In genomic region chr20:1813101-1813529, GRCh38 we compare ENCODE assay signal across 9 cellular contexts.
DNase-seq lines count a peak whose midpoint lies in the region; ATAC-seq and TF ChIP-seq lines count a peak whose summit lies in the region.
"Had no signal": no experiment of that assay in that cellular context is flagged by ENCODE, and none has a peak within 500 bp of the region (broad histone marks: within the 10 kb centered on the region; RNA-seq: fewer than 3 reads in every experiment).

No MANE protein-coding gene starts in this region.

- H3K4me2 ChIP-seq in IMR-90 (ENCODE audit: low read depth, low read length) = no peak overlapping the region

- H3K27me3 ChIP-seq in IMR-90 (ENCODE audit: control insufficient read depth, insufficient read depth, low read length) = no peaks in the 10 kb centered on the region
- peaks cover 0 to 5% of the 10 kb centered on the region in 2 donors for H3K27me3 ChIP-seq in left lung

- H4K91ac ChIP-seq in IMR-90 (ENCODE audit: insufficient read depth, low read depth, low read length) = peak overlapping the region; percentile 88

- H2BK20ac ChIP-seq in IMR-90 (ENCODE audit: low read depth, low read length) = peak overlapping the region; percentile 97

- no peaks in the 10 kb centered on the region for H3K36me3 Mint-ChIP-seq in type B pancreatic cell

- ATAC-seq in IMR-90 (ENCODE audit: low read depth) (peak; percentile 68), left lung (peak; percentile 57), HG02973 (IDR thresholded peaks at IDR 0.05; ENCODE audit: unreplicated experiment) (no peak)

- no peaks in the 10 kb centered on the region for H4K20me1 ChIP-seq in IMR-90 (ENCODE audit: insufficient read depth, low read length)

- H3K4me1 ChIP-seq in IMR-90 (ENCODE audit: control insufficient read depth, insufficient read depth, low read length) (peaks cover 59% of the 10 kb centered on the region), left lung (peaks cover 14 to 77% of the 10 kb centered on the region in 2 donors)

- DNase-seq in IMR-90 (peak; percentile 97), coronary artery (ENCODE audit: low spot score) (peak; percentile 90), left lung (peak in 1 of 2 donors; percentile 64), type B pancreatic cell (ENCODE audit: extremely low spot score, unreplicated experiment) (peak; percentile 8), NCI-H146 (lab: John Stamatoyannopoulos, UW) (no peak), DMS114 treated with DMSO at 0.1 percent for 48 hours (lab: John Stamatoyannopoulos, UW; ENCODE audit: unreplicated experiment) (no peak)
- no peak for DNase-seq in activated T-cell treated with anti-CD3 and anti-CD28 coated beads, Interleukin-2, amount 50 U/mL, for 48 hours
- DNase-seq: NCI-H524 had no signal

- no peak overlapping the region for H3K4me3 Mint-ChIP-seq in type B pancreatic cell

- H4K5ac ChIP-seq in IMR-90 (ENCODE audit: low read depth, low read length) = peak overlapping the region; percentile 90; the same call in 1 of the 2 replicates

- H3K79me1 ChIP-seq in IMR-90 (ENCODE audit: low read depth in 1 of 2, low read length in 2 of 2) = peaks cover 0 to 11% of the 10 kb centered on the region in 2 experiments; a peak in 1 of 4 replicates

- WGBS in IMR-90 (ENCODE audit: extremely low coverage in 2 of 2, insufficient read length in 1 of 2), 2 experiments = no CpG with 5 or more reads among the region's 7 CpGs

- intact Hi-C loops in IMR-90 (cut with micrococcal nuclease) = no loop called here
- intact Hi-C loops in left lung (cut with DNase I) = no loop called here

- BruUV-seq in IMR-90 (replicated peaks; lab: Mats Ljungman, UMichigan) = no TSS peak

- H3K4ac ChIP-seq in IMR-90 (ENCODE audit: low read depth, low read length) = peak overlapping the region; percentile 81

- peaks cover 19% of the 10 kb centered on the region for H3K4me1 Mint-ChIP-seq in type B pancreatic cell (ENCODE audit: unreplicated experiment)

- dilution Hi-C loops in IMR-90 (cut with HindIII; ENCODE audit: low sequenced_read_pairs, unreplicated experiment) = no loop called here

- no peak for TF ChIP-seq RAD21 in IMR-90 (IDR thresholded peaks at IDR 0.05; ENCODE audit: low read length)

- TF ChIP-seq POLR2A in IMR-90 (IDR thresholded peaks at IDR 0.05; ENCODE audit: low read depth, low read length) = no peak

- peak overlapping the region; percentile 71; the same call in 1 of the 2 replicates for H3K56ac ChIP-seq in IMR-90 (ENCODE audit: extremely low read depth, insufficient read depth, low read length)

- H3K9me3 ChIP-seq in IMR-90 (ENCODE audit: control insufficient read depth, insufficient read depth, low read length) (no peaks in the 10 kb centered on the region), left lung (no peaks in the 10 kb centered on the region)

- CTCF ChIA-PET in IMR-90 (lab: Yijun Ruan, JAX) = interaction anchor here (2.5 kb wide), 1 partner anchor 11 kb away, joined by 6 read pairs; no protein-coding TSS in a partner anchor

- H3K9me3 Mint-ChIP-seq in type B pancreatic cell = peaks cover 4% of the 10 kb centered on the region

- no peak for TF ChIP-seq CTCF in IMR-90 (conservative IDR thresholded peaks at IDR 0.05; ENCODE audit: low read depth, low read length)
- TF ChIP-seq CTCF in coronary artery (IDR thresholded peaks at IDR 0.05) = no peak
- no peak for TF ChIP-seq CTCF in left lung (IDR thresholded peaks at IDR 0.05)
- TF ChIP-seq CTCF in type B pancreatic cell (conservative IDR thresholded peaks at IDR 0.05) = no peak

- peaks cover 35% of the 10 kb centered on the region for H3K27me3 Mint-ChIP-seq in type B pancreatic cell

- no peak overlapping the region for H2AK9ac ChIP-seq in IMR-90 (replicated peaks; ENCODE audit: low read depth, low read length, poor library complexity)

- POLR2A ChIA-PET in IMR-90 (lab: Charles Lee; ENCODE audit: unreplicated experiment) = interaction anchor here (0.5 to 0.6 kb wide), 3 partner anchors 9 to 546 kb away, joined by 3 to 4 read pairs (median 3); no protein-coding TSS in a partner anchor

- H2BK5ac ChIP-seq in IMR-90 (ENCODE audit: low read depth, low read length, poor library complexity, severe bottlenecking) = peak overlapping the region; percentile 92

- H2AFZ ChIP-seq in IMR-90 (replicated peaks; ENCODE audit: low read length, poor library complexity) = no peak overlapping the region

- H3K36me3 ChIP-seq in IMR-90 (ENCODE audit: control insufficient read depth, insufficient read depth, low read length) = no peaks in the 10 kb centered on the region
- no peaks in the 10 kb centered on the region for H3K36me3 ChIP-seq in left lung

- peak overlapping the region; percentile 79 for H3K14ac ChIP-seq in IMR-90 (replicated peaks; ENCODE audit: low read depth, low read length)

- peak overlapping the region; percentile 78; the same call in 1 of the 2 replicates for H3K18ac ChIP-seq in IMR-90 (ENCODE audit: low read depth, low read length)

- H3K9ac ChIP-seq in IMR-90 (ENCODE audit: low read depth, low read length) = no peak overlapping the region

- H3K27ac Mint-ChIP-seq in type B pancreatic cell = no peak overlapping the region

- H3K27ac ChIP-seq in IMR-90 (ENCODE audit: insufficient read depth, low read length) (peak overlapping the region; percentile 87), coronary artery (peak overlapping the region; percentile 78 to 86), left lung (peak overlapping the region; percentile 8 to 55)

- H4K8ac ChIP-seq in IMR-90 (ENCODE audit: low read depth in 2 of 2, low read length in 2 of 2) = peak overlapping the region; percentile 73 to 76

- H3K23ac ChIP-seq in IMR-90 (ENCODE audit: low read depth, low read length) = peak overlapping the region; percentile 79

- in situ Hi-C loops in IMR-90 (cut with MboI; ENCODE audit: low sequenced_read_pairs) = no loop called here

- peak overlapping the region; percentile 65 for H2AK5ac ChIP-seq in IMR-90 (ENCODE audit: low read depth, low read length)

- peak overlapping the region; percentile 94 for H2BK120ac ChIP-seq in IMR-90 (ENCODE audit: low read depth, low read length)

- H3K9me1 ChIP-seq in IMR-90 (ENCODE audit: insufficient read depth, low read length) = peaks cover 52% of the 10 kb centered on the region

- H3K4me3 ChIP-seq in IMR-90 (ENCODE audit: insufficient read depth, low read depth, low read length) = no peak overlapping the region
- no peak overlapping the region for H3K4me3 ChIP-seq in coronary artery
- no peak overlapping the region for H3K4me3 ChIP-seq in left lung

- peak overlapping the region; percentile 65; the same call in 2 of the 3 replicates for H2BK15ac ChIP-seq in IMR-90 (ENCODE audit: low read depth, low read length)

TF ChIP-seq in IMR-90, 13 proteins besides CTCF, POLR2A, EP300 and RAD21:
- TF ChIP-seq MAFK (IDR thresholded peaks at IDR 0.05; ENCODE audit: low read depth, low read length) (0 out of 2 replicates have a peak, but pooled peaks have one; percentile 2), MAZ (IDR thresholded peaks at IDR 0.05; ENCODE audit: borderline replicate concordance, low read depth, low read length) (no peak; the same call in 1 of the 2 replicates), MXI1 (IDR thresholded peaks at IDR 0.05; ENCODE audit: borderline replicate concordance, low read depth, low read length) (no peak), RFX5 (IDR thresholded peaks at IDR 0.05; ENCODE audit: low read depth, low read length) (no peak), CHD1 (IDR thresholded peaks at IDR 0.05; ENCODE audit: low read depth, low read length) (no peak), SMC3 (IDR thresholded peaks at IDR 0.05; ENCODE audit: low read depth, low read length) (peak; percentile 6; the same call in 1 of the 2 replicates), CEBPB (IDR thresholded peaks at IDR 0.05; ENCODE audit: low read depth, low read length) (peak; percentile 95), FOS (IDR thresholded peaks at IDR 0.05; ENCODE audit: low read depth, low read length) (peak; percentile 86), USF2 (IDR thresholded peaks at IDR 0.05; ENCODE audit: low read depth, low read length) (no peak), BHLHE40 (IDR thresholded peaks at IDR 0.05; ENCODE audit: low read depth, low read length) (peak; percentile 88)

Comparison
In these comparisons a context has a peak if more than half of its experiments do, and no peak if none do; other contexts are left out.
1. DNase-seq: peak in IMR-90 (single experiment), coronary artery (single experiment) and type B pancreatic cell (single experiment); none in NCI-H146 (single experiment), DMS114 treated with DMSO at 0.1 percent for 48 hours (single experiment) and activated T-cell treated with anti-CD3 and anti-CD28 coated beads, Interleukin-2, amount 50 U/mL, for 48 hours (0 of 2).
2. H3K27ac ChIP-seq: peak in every context shown above with its lines; median percentile 87 in IMR-90; 82 in coronary artery; 32 in left lung.